1 cellular context compared by ENCODE assay signal in genomic region chr12:92926549-92926948, GRCh38.
TF ChIP-seq lines count a peak whose summit lies in the region.

No MANE protein-coding gene starts in this region.

TF ChIP-seq in IMR-90, 13 proteins besides CTCF, POLR2A, EP300 and RAD21 (continued from another document):
- no peak for TF ChIP-seq USF2 (IDR thresholded peaks at IDR 0.05; ENCODE audit: low read depth, low read length)
- no peak for TF ChIP-seq CEBPB (IDR thresholded peaks at IDR 0.05; ENCODE audit: low read depth, low read length)
- TF ChIP-seq RCOR1 (IDR thresholded peaks at IDR 0.05; ENCODE audit: insufficient replicate concordance, low read length), result no peak
- no peak for TF ChIP-seq CHD1 (IDR thresholded peaks at IDR 0.05; ENCODE audit: low read depth, low read length)
- no peak for TF ChIP-seq RFX5 (IDR thresholded peaks at IDR 0.05; ENCODE audit: low read depth, low read length)
- TF ChIP-seq FOS (IDR thresholded peaks at IDR 0.05; ENCODE audit: low read depth, low read length), result no peak
- no peak for TF ChIP-seq MAZ (IDR thresholded peaks at IDR 0.05; ENCODE audit: borderline replicate concordance, low read depth, low read length)
- TF ChIP-seq BHLHE40 (IDR thresholded peaks at IDR 0.05; ENCODE audit: low read depth, low read length), result no peak
- TF ChIP-seq MAFK (IDR thresholded peaks at IDR 0.05; ENCODE audit: low read depth, low read length), result no peak
- no peak for TF ChIP-seq NFE2L2 (IDR thresholded peaks at IDR 0.05; ENCODE audit: low read depth, low read length)
- TF ChIP-seq, protein P1, sequence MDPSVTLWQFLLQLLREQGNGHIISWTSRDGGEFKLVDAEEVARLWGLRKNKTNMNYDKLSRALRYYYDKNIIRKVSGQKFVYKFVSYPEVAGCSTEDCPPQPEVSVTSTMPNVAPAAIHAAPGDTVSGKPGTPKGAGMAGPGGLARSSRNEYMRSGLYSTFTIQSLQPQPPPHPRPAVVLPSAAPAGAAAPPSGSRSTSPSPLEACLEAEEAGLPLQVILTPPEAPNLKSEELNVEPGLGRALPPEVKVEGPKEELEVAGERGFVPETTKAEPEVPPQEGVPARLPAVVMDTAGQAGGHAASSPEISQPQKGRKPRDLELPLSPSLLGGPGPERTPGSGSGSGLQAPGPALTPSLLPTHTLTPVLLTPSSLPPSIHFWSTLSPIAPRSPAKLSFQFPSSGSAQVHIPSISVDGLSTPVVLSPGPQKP (IDR thresholded peaks at IDR 0.05; ENCODE audit: borderline replicate concordance, low read depth, low read length), result no peak
- no peak for TF ChIP-seq SMC3 (IDR thresholded peaks at IDR 0.05; ENCODE audit: low read depth, low read length)
